Comparison of ENCODE assay signal across 16 cellular contexts in the genomic region with DNA sequence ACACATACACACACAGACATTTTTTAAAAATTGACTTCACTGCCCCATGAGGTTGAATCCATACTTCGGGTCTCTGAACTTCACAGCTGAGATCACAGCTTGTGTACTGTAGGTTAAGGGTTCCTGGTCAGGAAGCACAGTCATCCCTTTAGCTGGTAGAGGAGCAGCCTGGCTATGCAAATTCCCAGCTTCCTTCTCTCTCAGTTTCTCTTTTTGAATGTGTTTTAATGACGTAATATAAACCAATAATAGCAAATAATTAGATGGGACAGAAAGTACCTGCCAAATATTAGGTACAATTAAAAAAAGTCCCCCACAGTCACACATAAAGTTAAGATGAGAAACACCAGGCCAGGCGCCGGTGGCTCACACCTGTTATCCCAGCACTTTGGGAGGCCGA.
"Had no signal": no experiment of that assay in that cellular context is flagged by ENCODE, and none has a peak within 500 bp of the region (broad histone marks: within the 10 kb centered on the region; RNA-seq: fewer than 3 reads in every experiment).

No MANE protein-coding gene starts in this region.

- H3K27ac Mint-ChIP-seq: activated CD4-positive, alpha-beta T cell treated with anti-CD3 and anti-CD28 coated beads, Interleukin-2, amount 10 ng/mL, durations not matched to agents 24 days and 14 days; activated naive CD4-positive, alpha-beta T cell treated with anti-CD3 and anti-CD28 coated beads for 36 hours; dendritic cell treated with granulocyte-macrophage colony-stimulating factor and Interleukin-4, amounts not matched to agents 40 ng/mL and 50 ng/mL, for 4 days; effector memory CD8-positive, alpha-beta T cell; WTC11 had no signal

- H3K4me3 Mint-ChIP-seq: activated CD4-positive, alpha-beta T cell treated with anti-CD3 and anti-CD28 coated beads, Interleukin-2, amount 10 ng/mL, durations not matched to agents 24 days and 14 days; activated naive CD4-positive, alpha-beta T cell treated with anti-CD3 and anti-CD28 coated beads for 36 hours; central memory CD8-positive, alpha-beta T cell; dendritic cell treated with granulocyte-macrophage colony-stimulating factor and Interleukin-4, amounts not matched to agents 40 ng/mL and 50 ng/mL, for 4 days; effector memory CD8-positive, alpha-beta T cell; WTC11 had no signal

- H3K4me1 Mint-ChIP-seq: activated CD4-positive, alpha-beta T cell treated with anti-CD3 and anti-CD28 coated beads, Interleukin-2, amount 10 ng/mL, durations not matched to agents 24 days and 14 days; central memory CD8-positive, alpha-beta T cell; WTC11 had no signal

- DNase-seq: activated CD4-positive, alpha-beta T cell treated with anti-CD3 and anti-CD28 coated beads, Interleukin-2, amount 10 ng/mL, durations not matched to agents 24 days and 14 days; activated CD8-positive, alpha-beta memory T cell treated with anti-CD3 and anti-CD28 coated beads for 24 hours; activated naive CD4-positive, alpha-beta T cell treated with anti-CD3 and anti-CD28 coated beads for 36 hours; effector memory CD8-positive, alpha-beta T cell; kidney; left ventricle myocardium superior; mesendoderm; ovary; stimulated activated CD4-positive, alpha-beta T cell treated with anti-CD3 and anti-CD28 coated beads, Interleukin-4, amount 100 ng/mL, for 1 hour; stimulated activated CD8-positive, alpha-beta memory T cell treated with anti-CD3 and anti-CD28 coated beads, Interleukin-4, amount 100 ng/mL, for 48 hours; stimulated activated naive CD8-positive, alpha-beta T cell treated with anti-CD3 and anti-CD28 coated beads, Interleukin-15, Interleukin-2, amounts not matched to agents 100 U/mL and 50 U/mL, for 24 hours had no signal

- ATAC-seq: effector memory CD8-positive, alpha-beta T cell; gastroesophageal sphincter; left ventricle myocardium superior; stimulated activated naive CD8-positive, alpha-beta T cell treated with anti-CD3 and anti-CD28 coated beads, Interleukin-15, Interleukin-2, amounts not matched to agents 100 U/mL and 50 U/mL, for 24 hours; WTC11 had no signal

- H3K36me3 ChIP-seq: gastroesophageal sphincter, ovary had no signal

- H3K27me3 Mint-ChIP-seq: activated CD4-positive, alpha-beta T cell treated with anti-CD3 and anti-CD28 coated beads, Interleukin-2, amount 10 ng/mL, durations not matched to agents 24 days and 14 days; central memory CD8-positive, alpha-beta T cell; dendritic cell treated with granulocyte-macrophage colony-stimulating factor and Interleukin-4, amounts not matched to agents 40 ng/mL and 50 ng/mL, for 4 days; effector memory CD8-positive, alpha-beta T cell had no signal

- H3K27ac ChIP-seq: epithelial cell of prostate, gastroesophageal sphincter, ovary had no signal

- H3K9me3 ChIP-seq: gastroesophageal sphincter, ovary had no signal

- H3K27me3 ChIP-seq: gastroesophageal sphincter, ovary had no signal

- H3K9me3 Mint-ChIP-seq: activated CD4-positive, alpha-beta T cell treated with anti-CD3 and anti-CD28 coated beads, Interleukin-2, amount 10 ng/mL, durations not matched to agents 24 days and 14 days; activated naive CD4-positive, alpha-beta T cell treated with anti-CD3 and anti-CD28 coated beads for 36 hours; dendritic cell treated with granulocyte-macrophage colony-stimulating factor and Interleukin-4, amounts not matched to agents 40 ng/mL and 50 ng/mL, for 4 days; effector memory CD8-positive, alpha-beta T cell had no signal

- H3K4me3 ChIP-seq: gastroesophageal sphincter, ovary had no signal
